25 cellular contexts compared by ENCODE assay signal in the genomic region with DNA sequence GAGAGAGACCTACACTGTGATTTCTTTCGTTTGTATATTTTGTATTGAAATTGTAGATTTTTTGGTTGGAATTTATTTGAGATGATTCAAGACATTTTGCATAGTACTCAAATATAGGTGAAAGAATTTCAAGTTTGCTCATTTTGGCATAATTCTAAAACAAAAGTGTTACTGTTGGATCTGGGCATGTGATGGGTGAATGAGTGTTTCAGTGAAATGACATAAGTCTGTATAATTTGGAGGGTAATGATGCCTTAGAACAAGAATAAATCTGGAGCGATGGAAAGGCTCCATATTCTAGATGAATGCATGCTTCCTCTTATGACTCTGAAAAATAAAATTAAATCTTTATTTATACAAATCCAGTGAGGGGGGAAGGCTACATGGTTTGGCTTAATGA. TPM values are rescaled to one million over a fixed set of nuclear protein-coding genes. Genes with fewer than 3 reads are reported as not detected.
DNase-seq lines count a peak whose midpoint lies in the region; ATAC-seq and TF ChIP-seq lines count a peak whose summit lies in the region.
"Had no signal": no experiment of that assay in that cellular context is flagged by ENCODE, and none has a peak within 500 bp of the region (broad histone marks: within the 10 kb centered on the region; RNA-seq: fewer than 3 reads in every experiment).

No MANE protein-coding gene starts in this region.

- no peaks in the 10 kb centered on the region for H3K36me3 Mint-ChIP-seq in activated naive CD4-positive, alpha-beta T cell treated with anti-CD3 and anti-CD28 coated beads, Interleukin-2, amount 10 ng/mL, durations not matched to agents 7 days and 5 days
- H3K36me3 Mint-ChIP-seq in effector memory CD8-positive, alpha-beta T cell (ENCODE audit: insufficient read depth) = no peaks in the 10 kb centered on the region
- H3K36me3 Mint-ChIP-seq: CD4-positive, alpha-beta memory T cell had no signal

- CTCF ChIA-PET in activated naive CD4-positive, alpha-beta T cell treated with anti-CD3 and anti-CD28 coated beads, Interleukin-2, amount 10 ng/mL, durations not matched to agents 7 days and 5 days (lab: Charles Lee) = no interaction called here

- WGBS in lower leg skin, 2 donors = 88 to 91% methylated on average over 2 of the region's 2 CpGs

- no peaks in the 10 kb centered on the region for H3K4me1 Mint-ChIP-seq in activated naive CD4-positive, alpha-beta T cell treated with anti-CD3 and anti-CD28 coated beads, Interleukin-2, amount 10 ng/mL, durations not matched to agents 7 days and 5 days
- H3K4me1 Mint-ChIP-seq in effector memory CD8-positive, alpha-beta T cell (ENCODE audit: low read depth in 2 of 2) = peaks cover 2 to 6% of the 10 kb centered on the region in 2 donors

- TF ChIP-seq POLR2A in lower leg skin (IDR thresholded peaks at IDR 0.05) = no peak

- H3K4me3 ChIP-seq in lower leg skin (ENCODE audit: low read depth, poor library complexity, severe bottlenecking) = no peak overlapping the region
- H3K4me3 ChIP-seq: BLaER1 treated with 17β-estradiol and CSF1 and Interleukin-3, amounts not matched to agents 10 nM and 100 nM; GM12878; PC-9; SK-N-MC had no signal

- no peak for ATAC-seq in effector memory CD8-positive, alpha-beta T cell (replicated peaks)
- ATAC-seq: GM12878 had no signal

- TF ChIP-seq CTCF in VCaP (conservative IDR thresholded peaks at IDR 0.05) (no peak), lower leg skin (IDR thresholded peaks at IDR 0.05) (no peak)

- H3K27ac Mint-ChIP-seq in activated naive CD4-positive, alpha-beta T cell treated with anti-CD3 and anti-CD28 coated beads, Interleukin-2, amount 10 ng/mL, durations not matched to agents 7 days and 5 days = no peak overlapping the region
- no peak overlapping the region for H3K27ac Mint-ChIP-seq in effector memory CD8-positive, alpha-beta T cell
- H3K27ac Mint-ChIP-seq: CD4-positive, alpha-beta memory T cell had no signal

- intact Hi-C loops in lower leg skin (cut with DNase I; ENCODE audit: low total_unique reads) = no loop called here

- no peak overlapping the region for H3K4me3 Mint-ChIP-seq in activated naive CD4-positive, alpha-beta T cell treated with anti-CD3 and anti-CD28 coated beads, Interleukin-2, amount 10 ng/mL, durations not matched to agents 7 days and 5 days
- H3K4me3 Mint-ChIP-seq in effector memory CD8-positive, alpha-beta T cell = no peak overlapping the region
- H3K4me3 Mint-ChIP-seq: CD4-positive, alpha-beta memory T cell had no signal

- no peaks in the 10 kb centered on the region for H3K27me3 Mint-ChIP-seq in activated naive CD4-positive, alpha-beta T cell treated with anti-CD3 and anti-CD28 coated beads, Interleukin-2, amount 10 ng/mL, durations not matched to agents 7 days and 5 days
- no peaks in the 10 kb centered on the region for H3K27me3 Mint-ChIP-seq in effector memory CD8-positive, alpha-beta T cell
- H3K27me3 Mint-ChIP-seq: CD4-positive, alpha-beta memory T cell had no signal

- H3K9me3 Mint-ChIP-seq in activated naive CD4-positive, alpha-beta T cell treated with anti-CD3 and anti-CD28 coated beads, Interleukin-2, amount 10 ng/mL, durations not matched to agents 7 days and 5 days = no peaks in the 10 kb centered on the region
- H3K9me3 Mint-ChIP-seq in effector memory CD8-positive, alpha-beta T cell = no peaks in the 10 kb centered on the region
- H3K9me3 Mint-ChIP-seq: CD4-positive, alpha-beta memory T cell had no signal

- H3K27ac ChIP-seq in VCaP (peak overlapping the region; percentile 92), layer of hippocampus (ENCODE audit: low read depth, low read length) (peak overlapping the region; percentile 31), temporal lobe (ENCODE audit: low read depth, low read length) (peak overlapping the region; percentile 70)
- H3K27ac ChIP-seq: 22Rv1; BLaER1 treated with 17β-estradiol and CSF1 and Interleukin-3, amounts not matched to agents 10 nM and 100 nM; KMS-11; PC-9; SK-N-MC had no signal

- no peaks in the 10 kb centered on the region for H3K27me3 ChIP-seq in layer of hippocampus (ENCODE audit: control insufficient read depth, insufficient read depth, low read length)
- H3K27me3 ChIP-seq: BLaER1 treated with 17β-estradiol and CSF1 and Interleukin-3, amounts not matched to agents 10 nM and 100 nM had no signal

- DNase-seq in NCI-H2171 treated with DMSO at 0.1 percent for 48 hours (lab: John Stamatoyannopoulos, UW) (peak; percentile 70), NCI-H2171 (lab: John Stamatoyannopoulos, UW) (no peak), lower leg skin (ENCODE audit: low spot score in 2 of 2) (no peak)
- DNase-seq in activated naive CD4-positive, alpha-beta T cell treated with anti-CD3 and anti-CD28 coated beads, Interleukin-2, amount 10 ng/mL, durations not matched to agents 7 days and 5 days = no peak
- no peak for DNase-seq in effector memory CD8-positive, alpha-beta T cell
- DNase-seq: CD4-positive, alpha-beta memory T cell; DND-41; GOT3; HCEC 1CT; IMR-90; NCI-H1105; NCI-H146; NCI-H2081; NCI-H526 treated with DMSO at 0.1 percent for 48 hours; PC-9; RPMI8226; SHP77 had no signal

RNA-seq across cellular contexts. Expression of a gene that starts 41.0 kb away (rescaled TPM):
- total RNA-seq in temporal lobe = 85.8 TPM
- 10 to 100 TPM; 26.0 to 32.5 (median 30.3) TPM for total RNA-seq in lower leg skin

Comparison
In these comparisons a context has a peak if more than half of its experiments do, and no peak if none do; other contexts are left out.
1. H3K27ac ChIP-seq: peak in every context shown above with its lines; median percentile 92 in VCaP; 70 in temporal lobe; 31 in layer of hippocampus.